In genomic region chr3:118298133-118298532, GRCh38 we compare ENCODE assay signal across 33 cellular contexts.
"Had no signal": no experiment of that assay in that cellular context is flagged by ENCODE, and none has a peak within 500 bp of the region (broad histone marks: within the 10 kb centered on the region; RNA-seq: fewer than 3 reads in every experiment).

No MANE protein-coding gene starts in this region.

- H3K9me3 ChIP-seq: body of pancreas, breast epithelium had no signal

- H3K4me3 ChIP-seq: adrenal gland, body of pancreas, breast epithelium had no signal

- H3K4me1 ChIP-seq: adrenal gland, body of pancreas, breast epithelium had no signal

- FAIRE-seq: astrocyte, TTC549 had no signal

- ATAC-seq: activated CD8-positive, alpha-beta T cell treated with anti-CD3 and anti-CD28 coated beads for 36 hours; activated naive CD4-positive, alpha-beta T cell treated with anti-CD3 and anti-CD28 coated beads, Interleukin-2, amount 50 U/mL, for 72 hours; activated T-cell treated with anti-CD3 and anti-CD28 coated beads, Interleukin-2, amount 50 U/mL, for 4 hours; activated T-cell treated with anti-CD3 and anti-CD28 coated beads, Interleukin-2, amount 50 U/mL, for 72 hours; activated T-helper 17 cell treated with anti-CD3 and anti-CD28 coated beads, Interleukin-2, amount 50 U/mL, for 72 hours; body of pancreas; T-helper 17 cell had no signal

- H3K27ac ChIP-seq: adrenal gland, body of pancreas, brain microvascular endothelial cell, breast epithelium, VCaP had no signal

- DNase-seq: activated B cell treated with CpG ODN at 0.5 μM for 24 hours; activated CD4-positive, alpha-beta memory T cell treated with anti-CD3 and anti-CD28 coated beads for 36 hours; activated CD4-positive, alpha-beta T cell treated with anti-CD3 and anti-CD28 coated beads for 4 hours; activated CD4-positive, alpha-beta T cell treated with anti-CD3 and anti-CD28 coated beads, Interleukin-2, amount 10 ng/mL, durations not matched to agents 24 days and 14 days; activated CD4-positive, alpha-beta T cell treated with anti-CD3 and anti-CD28 coated beads, Interleukin-2, amount 50 U/mL, for 1 hour; activated CD4-positive, alpha-beta T cell treated with anti-CD3 and anti-CD28 coated beads, Interleukin-2, amount 50 U/mL, for 4 hours; activated CD4-positive, CD25-positive, alpha-beta regulatory T cell treated with anti-CD3 and anti-CD28 coated beads, Interleukin-2, amount 50 U/mL, for 72 hours; activated CD8-positive, alpha-beta memory T cell treated with anti-CD3 and anti-CD28 coated beads, Interleukin-2, amount 50 U/mL, for 4 hours; activated CD8-positive, alpha-beta T cell treated with anti-CD3 and anti-CD28 coated beads for 36 hours; activated effector memory CD4-positive, alpha-beta T cell treated with anti-CD3 and anti-CD28 coated beads, Interleukin-2, amount 50 U/mL, for 16 hours; activated gamma-delta T cell treated with Interleukin-2 at 50 U/mL for 16 hours; activated naive CD4-positive, alpha-beta T cell; activated naive CD4-positive, alpha-beta T cell treated with anti-CD3 and anti-CD28 coated beads for 36 hours; activated naive CD4-positive, alpha-beta T cell treated with anti-CD3 and anti-CD28 coated beads, Interleukin-2, amount 50 U/mL, for 16 hours; activated naive CD8-positive, alpha-beta T cell treated with anti-CD3 and anti-CD28 coated beads for 36 hours; activated T-cell treated with anti-CD3 and anti-CD28 coated beads for 4 hours; activated T-cell treated with anti-CD3 and anti-CD28 coated beads, Interleukin-2, amount 50 U/mL, for 1 hour; activated T-cell treated with anti-CD3 and anti-CD28 coated beads, Interleukin-2, amount 50 U/mL, for 4 hours; activated T-cell treated with anti-CD3 and anti-CD28 coated beads, Interleukin-2, amount 50 U/mL, for 72 hours; adrenal gland; amniotic stem cell; aorta; body of pancreas; brain microvascular endothelial cell; central memory CD4-positive, alpha-beta T cell; T-helper 17 cell; T-helper 9 cell had no signal

- H3K27me3 ChIP-seq: adrenal gland, body of pancreas, brain microvascular endothelial cell, breast epithelium had no signal

- H3K36me3 ChIP-seq: adrenal gland, brain microvascular endothelial cell, breast epithelium had no signal
